Comparison of ENCODE assay signal across 29 cellular contexts in the genomic region with DNA sequence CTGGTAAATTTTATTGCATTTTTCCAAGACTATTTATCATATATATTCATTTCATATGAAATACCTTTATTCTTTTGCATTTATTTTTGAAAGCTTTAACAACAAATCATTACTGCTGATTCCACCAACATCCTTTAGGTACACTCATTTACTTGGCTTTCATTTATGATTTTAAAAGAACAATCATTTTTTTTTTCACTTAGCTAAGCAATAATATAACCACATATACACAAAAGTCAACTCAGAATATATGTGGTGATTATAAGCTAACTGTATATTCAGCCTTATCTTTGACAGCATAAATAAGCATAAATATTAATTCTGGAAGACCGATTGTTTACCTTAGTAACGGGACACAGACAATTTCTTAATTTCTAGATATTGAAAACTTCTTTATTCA.
"Had no signal": no experiment of that assay in that cellular context is flagged by ENCODE, and none has a peak within 500 bp of the region (broad histone marks: within the 10 kb centered on the region; RNA-seq: fewer than 3 reads in every experiment).

No MANE protein-coding gene starts in this region.

- H2AFZ ChIP-seq: parathyroid adenoma had no signal

- H3K4me2 ChIP-seq: smooth muscle cell had no signal

- H3K27me3 ChIP-seq: neutrophil, spleen, suprapubic skin, testis, tibial artery, transverse colon, upper lobe of right lung, uterus had no signal

- DNase-seq: naive thymus-derived CD8-positive, alpha-beta T cell; nephron progenitor cell; nucleus accumbens; posterior cingulate gyrus; psoas muscle; right cardiac atrium; spleen; stimulated activated CD4-positive, alpha-beta T cell treated with anti-CD3 and anti-CD28 coated beads, Interleukin-12 subunit alpha, Interleukin-12 subunit beta, amount 100 ng/mL, for 4 hours; stimulated activated CD4-positive, alpha-beta T cell treated with anti-CD3 and anti-CD28 coated beads, Interleukin-1b, Interleukin-23, amount 100 ng/mL, for 48 hours; stimulated activated CD4-positive, alpha-beta T cell treated with anti-CD3 and anti-CD28 coated beads, Interleukin-4, amount 100 ng/mL, for 1 hour; stimulated activated CD4-positive, alpha-beta T cell treated with anti-CD3 and anti-CD28 coated beads, Interleukin-4, amount 100 ng/mL, for 4 hours; stimulated activated CD8-positive, alpha-beta memory T cell treated with anti-CD3 and anti-CD28 coated beads, Interleukin-4, amount 100 ng/mL, for 48 hours; stimulated activated naive CD4-positive, alpha-beta T cell; stimulated activated naive CD8-positive, alpha-beta T cell treated with anti-CD3 and anti-CD28 coated beads, Interleukin-15, amount 100 ng/mL, for 72 hours; stimulated activated naive CD8-positive, alpha-beta T cell treated with anti-CD3 and anti-CD28 coated beads, Interleukin-15, Interleukin-2, amounts not matched to agents 100 U/mL and 50 U/mL, for 24 hours; substantia nigra; testis; tibial artery; transverse colon; upper lobe of right lung; uterus had no signal

- H3K4me1 ChIP-seq: parathyroid adenoma, psoas muscle, spleen, suprapubic skin, testis, tibial artery, transverse colon, upper lobe of right lung, uterus had no signal

- H3K36me3 ChIP-seq: neutrophil, spleen, suprapubic skin, tibial artery, transverse colon, upper lobe of right lung, uterus had no signal

- H3K4me3 ChIP-seq: psoas muscle, skin epidermis, smooth muscle cell, spleen, suprapubic skin, testis, tibial artery, transverse colon, upper lobe of right lung, uterus had no signal

- H3K27ac ChIP-seq: neutrophil, parathyroid adenoma, psoas muscle, skin epidermis, spleen, suprapubic skin, testis, tibial artery, transverse colon, upper lobe of right lung, uterus had no signal

- H3K9ac ChIP-seq: parathyroid adenoma had no signal

- ATAC-seq: naive thymus-derived CD8-positive, alpha-beta T cell; natural killer cell treated with Interleukin-12 subunit alpha and Interleukin-12 subunit beta and Interleukin-15 and Interleukin-18, amount 100 ng/mL, for 72 hours; psoas muscle; right cardiac atrium; sciatic nerve; stimulated activated memory B cell treated with anti-CD40 and anti-IgM and Interleukin-4, amounts not matched to agents 10 μg/mL and 1 μg/mL and 100 μg/mL, for 72 hours; stimulated activated naive CD8-positive, alpha-beta T cell treated with anti-CD3 and anti-CD28 coated beads, Interleukin-15, amount 100 ng/mL, for 72 hours; stimulated activated naive CD8-positive, alpha-beta T cell treated with anti-CD3 and anti-CD28 coated beads, Interleukin-15, Interleukin-2, amounts not matched to agents 100 U/mL and 50 U/mL, for 24 hours; upper lobe of right lung had no signal

- H3K9me3 ChIP-seq: neutrophil, psoas muscle, spleen, suprapubic skin, testis, tibial artery, transverse colon, upper lobe of right lung, uterus had no signal
